1 cellular context compared by ENCODE assay signal in genomic region chr20:25248501-25249172, GRCh38.
TF ChIP-seq lines count a peak whose summit lies in the region.

No MANE protein-coding gene starts in this region.

TF ChIP-seq in liver, 16 proteins besides CTCF, POLR2A, EP300 and RAD21 (continued from another document):
- TF ChIP-seq REST (IDR thresholded peaks at IDR 0.05) (no peak), EGR1 (IDR thresholded peaks at IDR 0.05; ENCODE audit: low read depth in 2 of 2) (no peak)
